ENCODE assay signal across 8 cellular contexts in the genomic region with DNA sequence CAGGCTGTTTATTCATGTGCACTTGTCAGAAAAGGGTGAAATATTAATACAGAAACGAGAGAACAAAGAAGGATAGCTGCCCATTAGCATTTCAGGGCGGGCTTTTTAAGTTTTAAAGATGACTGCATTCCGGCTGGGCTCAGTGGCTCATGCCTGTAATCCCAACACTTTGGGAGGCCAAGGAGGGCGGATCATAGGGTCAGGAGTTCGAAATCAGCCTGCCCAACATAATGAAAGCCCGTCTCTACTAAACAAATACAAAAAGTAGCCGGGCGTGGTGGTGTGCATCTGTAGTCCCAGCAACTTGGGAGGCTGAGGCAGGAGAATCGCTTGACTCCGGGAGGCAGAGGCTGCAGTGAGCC.
DNase-seq lines count a peak whose midpoint lies in the region; ATAC-seq and TF ChIP-seq lines count a peak whose summit lies in the region.

No MANE protein-coding gene starts in this region.

- H3K4me3 ChIP-seq in ascending aorta (peak overlapping the region; percentile 55 to 64), left lung (peak overlapping the region; percentile 33 to 53)

- peak overlapping the region; percentile 90 for H3K27ac ChIP-seq in ascending aorta
- H3K27ac ChIP-seq in left lung = peak overlapping the region; percentile 93 to 96

- no peaks in the 10 kb centered on the region for H3K36me3 ChIP-seq in ascending aorta
- H3K36me3 ChIP-seq in left lung = no peaks in the 10 kb centered on the region

- no peaks in the 10 kb centered on the region for H3K9me3 Mint-ChIP-seq in type B pancreatic cell

- intact Hi-C loops in ascending aorta (cut with DNase I) (loop anchor here (1.0 to 5.0 kb wide), 6 partner anchors 17 to 196 kb away; a partner anchor contains a TSS), left lung (cut with DNase I) (no loop called here)

- no peaks in the 10 kb centered on the region for H3K36me3 Mint-ChIP-seq in type B pancreatic cell

- H3K27me3 Mint-ChIP-seq in type B pancreatic cell = no peaks in the 10 kb centered on the region

- H3K27me3 ChIP-seq in ascending aorta = no peaks in the 10 kb centered on the region
- peaks cover 0 to 95% of the 10 kb centered on the region in 2 donors for H3K27me3 ChIP-seq in left lung

- TF ChIP-seq CTCF in ascending aorta (IDR thresholded peaks at IDR 0.05) (no peak), left lung (IDR thresholded peaks at IDR 0.05) (no peak), type B pancreatic cell (conservative IDR thresholded peaks at IDR 0.05) (no peak)

- H3K27ac Mint-ChIP-seq in type B pancreatic cell = no peak overlapping the region

- peaks cover 0 to 11% of the 10 kb centered on the region in 2 donors for H3K4me1 ChIP-seq in ascending aorta
- H3K4me1 ChIP-seq in left lung = peaks cover 0 to 28% of the 10 kb centered on the region in 2 donors

- DNase-seq in ACHN (peak; percentile 63), HT-29 (ENCODE audit: low spot score) (peak; percentile 51), ascending aorta (ENCODE audit: low spot score in 2 of 2) (no peak), left lung (no peak), type B pancreatic cell (ENCODE audit: extremely low spot score, unreplicated experiment) (no peak), NCI-H128 (lab: John Stamatoyannopoulos, UW; ENCODE audit: unreplicated experiment) (no peak), GM19238 (ENCODE audit: insufficient read length, low spot score) (no peak)

- peaks cover 20% of the 10 kb centered on the region for H3K4me1 Mint-ChIP-seq in type B pancreatic cell (ENCODE audit: unreplicated experiment)

- in situ Hi-C loops in ACHN (cut with HindIII; ENCODE audit: low pct_ligation_motif_present, low pct_unique_long_range_greater_than_20kb, low sequenced_read_pairs) = no loop called here

- no peak overlapping the region for H3K4me3 Mint-ChIP-seq in type B pancreatic cell

- no peaks in the 10 kb centered on the region for H3K9me3 ChIP-seq in ascending aorta
- H3K9me3 ChIP-seq in left lung = no peaks in the 10 kb centered on the region

- ATAC-seq in left lung (peak; percentile 2), esophagus mucosa (no peak)

Comparison
In these comparisons a context has a peak if more than half of its experiments do, and no peak if none do; other contexts are left out.
1. DNase-seq: peak in ACHN (single experiment) and HT-29 (single experiment); none in ascending aorta (0 of 2), left lung (0 of 2), type B pancreatic cell (single experiment), NCI-H128 (single experiment) and GM19238 (single experiment).